ENCODE assay signal across 8 cellular contexts in genomic region chr2:86238354-86238753, GRCh38. TPM values are rescaled to one million over a fixed set of nuclear protein-coding genes. Genes with fewer than 3 reads are reported as not detected.
DNase-seq lines count a peak whose midpoint lies in the region; ATAC-seq and TF ChIP-seq lines count a peak whose summit lies in the region.

No MANE protein-coding gene starts in this region.

- WGBS in heart right ventricle, 2 donors = 87 to 92% methylated on average over 5 of the region's 5 CpGs

- H3K4me2 ChIP-seq in neural cell (ENCODE audit: low read length) = no peak overlapping the region

- no peak overlapping the region for H3K9ac ChIP-seq in neural cell (ENCODE audit: low read length)

- no peaks in the 10 kb centered on the region for H3K79me2 ChIP-seq in neural cell (replicated peaks; ENCODE audit: insufficient read depth, low read length)

- no peaks in the 10 kb centered on the region for H3K9me2 ChIP-seq in neural cell (ENCODE audit: insufficient read depth, low read length)

- no peak for TF ChIP-seq RAD21 in neural cell (conservative IDR thresholded peaks at IDR 0.05)

- peaks cover 0 to 38% (median 12%) of the 10 kb centered on the region in 9 donors for H3K4me1 ChIP-seq in heart right ventricle

- peak; percentile 60 for TF ChIP-seq EP300 in neural cell (conservative IDR thresholded peaks at IDR 0.05; ENCODE audit: poor library complexity, severe bottlenecking)

- peak overlapping the region; percentile 45 for H3K27ac ChIP-seq in neural cell (ENCODE audit: low read length)
- no peak overlapping the region for H3K27ac ChIP-seq in heart right ventricle

- H3K27me3 ChIP-seq in neural cell (ENCODE audit: insufficient read depth, low read depth, low read length) = no peaks in the 10 kb centered on the region
- no peaks in the 10 kb centered on the region for H3K27me3 ChIP-seq in heart right ventricle

- DNase-seq in activated CD4-positive, alpha-beta T cell treated with anti-CD3 and anti-CD28 coated beads for 1 hour = peak; percentile 37
- DNase-seq in SIG-M5 treated with dmso at 0.1 percent for 504 hours (lab: John Stamatoyannopoulos, UW; ENCODE audit: unreplicated experiment) = no peak
- DNase-seq in NCI-H82 treated with DMSO at 0.1 percent for 48 hours (lab: John Stamatoyannopoulos, UW; ENCODE audit: unreplicated experiment) = no peak
- DNase-seq in heart right ventricle = no peak
- DNase-seq in NCI-H446 (lab: John Stamatoyannopoulos, UW) = no peak

- H3K36me3 ChIP-seq in neural cell (ENCODE audit: insufficient read depth, low read length) = peaks cover 5% of the 10 kb centered on the region
- no peaks in the 10 kb centered on the region for H3K36me3 ChIP-seq in heart right ventricle

- no peaks in the 10 kb centered on the region for H3F3A ChIP-seq in neural cell (ENCODE audit: insufficient read depth, low read length, poor library complexity, severe bottlenecking)

- ATAC-seq in GM18498 (IDR thresholded peaks at IDR 0.05; ENCODE audit: unreplicated experiment) = peak; percentile 89
- peak; percentile 90 for ATAC-seq in HG02610 (IDR thresholded peaks at IDR 0.05; ENCODE audit: unreplicated experiment)
- no peak for ATAC-seq in heart right ventricle

- no peaks in the 10 kb centered on the region for H4K20me1 ChIP-seq in neural cell (ENCODE audit: insufficient read depth)

- no peak overlapping the region for H2AFZ ChIP-seq in neural cell (ENCODE audit: low read depth, low read length)

- H3K9me3 ChIP-seq in neural cell (ENCODE audit: low read length) = no peaks in the 10 kb centered on the region
- H3K9me3 ChIP-seq in heart right ventricle = no peaks in the 10 kb centered on the region

- intact Hi-C loops in heart right ventricle (cut with DNase I) = no loop called here

- H3K4me3 ChIP-seq in neural cell (ENCODE audit: low read length) (no peak overlapping the region), heart right ventricle (no peak overlapping the region)

- TF ChIP-seq CTCF in neural cell (IDR thresholded peaks at IDR 0.05; ENCODE audit: poor library complexity, severe bottlenecking) (no peak), heart right ventricle (IDR thresholded peaks at IDR 0.05) (no peak)

TF ChIP-seq in neural cell, 6 proteins besides CTCF, POLR2A, EP300 and RAD21:
- TF ChIP-seq SMC3 (conservative IDR thresholded peaks at IDR 0.05; ENCODE audit: poor library complexity) (no peak), POLR2AphosphoS5 (IDR thresholded peaks at IDR 0.05) (no peak), MXI1 (conservative IDR thresholded peaks at IDR 0.05; ENCODE audit: poor library complexity, severe bottlenecking) (no peak), TAF1 (IDR thresholded peaks at IDR 0.05; ENCODE audit: low read depth) (no peak), REST (IDR thresholded peaks at IDR 0.05; ENCODE audit: borderline replicate concordance) (no peak), EZH2 (IDR thresholded peaks at IDR 0.05; ENCODE audit: borderline replicate concordance, insufficient read depth, low read length, poor library complexity, severe bottlenecking) (no peak)

RNA-seq across cellular contexts. Expression of gene MRPL35, which starts 39.1 kb away (rescaled TPM):
- polyA plus RNA-seq in neural cell = 51.1 and 51.5 TPM in 2 replicates
- polyA minus RNA-seq in neural cell = 42.3 and 47.5 TPM in 2 replicates
- total RNA-seq in heart right ventricle = 100 to 1,000 TPM in 7 of 10 donors, 10 to 100 TPM in 3; 72.5 to 147 (median 113) TPM
- 10 to 100 TPM; 31.8 to 49.1 TPM for polyA plus RNA-seq in heart right ventricle

RNA-seq across cellular contexts. Expression of gene IMMT, which starts 43.1 kb away (rescaled TPM):
- polyA plus RNA-seq in neural cell = 44.9 and 45.9 TPM in 2 replicates
- 81.6 and 85.9 TPM in 2 replicates for polyA minus RNA-seq in neural cell
- 100 to 1,000 TPM; 211 to 333 (median 306) TPM for total RNA-seq in heart right ventricle
- polyA plus RNA-seq in heart right ventricle = 100 to 1,000 TPM in 1 of 2 donors, 10 to 100 TPM in 1; 48.2 to 135 TPM

Comparison
In these comparisons a context has a peak if more than half of its experiments do, and no peak if none do; other contexts are left out.
1. ATAC-seq: peak in GM18498 (single experiment) and HG02610 (single experiment); none in heart right ventricle (0 of 8).